ENCODE assay signal across 23 cellular contexts in the genomic region with DNA sequence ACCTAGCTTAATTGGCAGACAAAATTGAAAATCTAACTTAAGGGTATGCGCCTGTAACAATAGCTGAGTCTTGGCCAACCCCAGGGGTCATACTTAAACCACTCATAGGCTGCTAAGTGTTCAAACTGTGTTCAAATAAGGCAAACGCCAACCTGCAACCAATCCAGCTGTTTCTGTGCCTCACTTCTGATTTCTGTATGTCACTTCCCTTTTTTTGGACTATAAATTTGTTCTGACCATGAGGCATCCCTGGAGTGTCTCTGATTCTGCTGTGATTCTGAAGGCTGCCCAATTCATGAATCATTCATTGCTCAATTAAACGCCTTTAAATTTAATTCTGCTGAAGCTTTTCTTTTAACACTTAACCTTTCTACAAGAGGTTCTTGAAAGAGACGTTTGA. TPM values are rescaled to one million over a fixed set of nuclear protein-coding genes. Genes with fewer than 3 reads are reported as not detected.
"Had no signal": no experiment of that assay in that cellular context is flagged by ENCODE, and none has a peak within 500 bp of the region (broad histone marks: within the 10 kb centered on the region; RNA-seq: fewer than 3 reads in every experiment).

No MANE protein-coding gene starts in this region.

- DNase-seq: activated CD4-positive, alpha-beta T cell treated with anti-CD3 and anti-CD28 coated beads, Interleukin-2, amount 50 U/mL, for 1 hour; activated naive CD4-positive, alpha-beta T cell; activated naive CD8-positive, alpha-beta T cell treated with anti-CD3 and anti-CD28 coated beads, Interleukin-2, amount 10 ng/mL, durations not matched to agents 7 days and 5 days; cortex of kidney; effector CD4-positive, alpha-beta T cell; esophagus squamous epithelium; islet precursor cell; right lobe of liver; stimulated activated naive CD8-positive, alpha-beta T cell treated with anti-CD3 and anti-CD28 coated beads, Interleukin-15, amount 100 ng/mL, for 72 hours; upper lobe of right lung had no signal

- FAIRE-seq: endothelial cell of umbilical vein had no signal

- H3K36me3 ChIP-seq: esophagus squamous epithelium, right lobe of liver, upper lobe of right lung had no signal

- H3K4me2 ChIP-seq: hepatocyte, smooth muscle cell had no signal

- H3K79me2 ChIP-seq: hepatocyte had no signal

- H3K9me3 ChIP-seq: right lobe of liver, upper lobe of right lung had no signal

- ATAC-seq: activated CD4-positive, CD25-positive, alpha-beta regulatory T cell treated with anti-CD3 and anti-CD28 coated beads, Interleukin-2, amount 50 U/mL, for 24 hours; right lobe of liver; stimulated activated naive CD8-positive, alpha-beta T cell treated with anti-CD3 and anti-CD28 coated beads, Interleukin-15, amount 100 ng/mL, for 72 hours; upper lobe of right lung had no signal

- H3K27me3 ChIP-seq: esophagus squamous epithelium, hepatocyte, right lobe of liver, upper lobe of right lung had no signal

- H3K27ac ChIP-seq: esophagus squamous epithelium, right lobe of liver, upper lobe of right lung had no signal

- H3K4me3 ChIP-seq: esophagus squamous epithelium, hepatocyte, lung, right lobe of liver, smooth muscle cell, upper lobe of right lung had no signal

- H2AFZ ChIP-seq: hepatocyte had no signal

- H3K4me1 ChIP-seq: esophagus squamous epithelium, right lobe of liver, upper lobe of right lung had no signal

RNA-seq across cellular contexts. Expression of gene NME8, which starts 31.2 kb away (rescaled TPM):
- total RNA-seq: activated CD8-positive, alpha-beta memory T cell treated with anti-CD3 and anti-CD28 coated beads for 36 hours; activated naive CD8-positive, alpha-beta T cell treated with anti-CD3 and anti-CD28 coated beads, Interleukin-2, amount 10 ng/mL, durations not matched to agents 7 days and 5 days; activated T-helper 1 cell treated with anti-CD3 and anti-CD28 coated beads, Interleukin-12 subunit alpha, Interleukin-12 subunit beta, Interleukin-2, Interleukin-4 antibody, amounts not matched to agents 30 ng/mL and 10 ng/mL and 1 ng/mL, durations not matched to agents 14 hours and 24 hours and 36 hours; endothelial cell of umbilical vein; esophagus squamous epithelium; fibroblast of villous mesenchyme; glomerular endothelial cell; hepatocyte; neural crest cell; osteocyte; pulmonary artery endothelial cell; temporal lobe had no signal
- polyA plus RNA-seq: endothelial cell of umbilical vein, hepatocyte had no signal
